10 cellular contexts compared by ENCODE assay signal in the genomic region with DNA sequence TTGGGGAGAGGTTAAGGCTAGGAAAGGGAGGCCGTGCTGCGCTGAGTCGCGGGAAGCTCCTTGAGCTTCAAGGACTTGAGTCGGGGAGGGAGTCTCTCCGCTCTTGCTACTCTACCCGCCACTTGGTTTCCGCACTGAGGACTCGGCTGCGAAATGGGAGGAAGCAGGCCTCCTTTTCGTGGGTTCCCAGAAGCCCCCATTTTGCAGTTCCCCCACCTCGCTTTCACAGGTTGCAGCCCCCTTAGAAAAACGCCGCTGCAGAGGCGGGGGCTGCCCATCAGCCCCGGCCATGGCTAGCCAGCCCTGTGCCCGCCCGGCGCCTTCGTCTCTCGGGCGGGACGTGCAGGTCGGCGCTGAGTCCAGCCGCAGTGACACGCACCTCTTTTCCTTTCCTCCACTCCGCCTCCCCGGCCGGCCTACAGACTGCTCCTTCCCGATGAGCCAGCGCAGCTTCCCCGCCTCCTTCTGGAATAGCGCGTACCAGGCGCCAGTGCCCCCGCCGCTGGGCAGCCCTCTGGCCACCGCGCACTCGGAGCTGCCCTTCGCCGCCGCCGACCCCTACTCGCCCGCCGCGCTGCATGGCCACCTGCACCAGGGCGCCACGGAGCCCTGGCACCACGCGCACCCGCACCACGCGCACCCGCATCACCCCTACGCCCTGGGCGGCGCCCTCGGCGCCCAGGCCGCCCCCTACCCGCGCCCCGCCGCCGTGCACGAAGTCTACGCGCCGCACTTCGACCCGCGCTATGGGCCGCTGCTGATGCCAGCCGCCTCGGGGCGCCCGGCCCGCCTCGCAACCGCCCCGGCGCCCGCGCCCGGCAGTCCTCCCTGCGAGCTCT. TPM values are rescaled to one million over a fixed set of nuclear protein-coding genes. Genes with fewer than 3 reads are reported as not detected.
DNase-seq lines count a peak whose midpoint lies in the region; ATAC-seq and TF ChIP-seq lines count a peak whose summit lies in the region.
"Had no signal": no experiment of that assay in that cellular context is flagged by ENCODE, and none has a peak within 500 bp of the region (broad histone marks: within the 10 kb centered on the region; RNA-seq: fewer than 3 reads in every experiment).

No MANE protein-coding gene starts in this region.

- POLR2A ChIA-PET in activated CD4-positive, alpha-beta T cell treated with anti-CD3 and anti-CD28 coated beads for 36 hours (lab: Charles Lee) = no interaction called here

- intact Hi-C loops in activated CD4-positive, alpha-beta T cell treated with anti-CD3 and anti-CD28 coated beads for 36 hours (cut with DNase I, micrococcal nuclease) = no loop called here
- intact Hi-C loops in mammary epithelial cell (cut with micrococcal nuclease) (no loop called here), testis (cut with DNase I; ENCODE audit: low total_unique reads) (no loop called here)

- no TSS peak for BruUV-seq in mammary epithelial cell (replicated peaks; lab: Mats Ljungman, UMichigan)

- no peaks in the 10 kb centered on the region for H3K9me3 Mint-ChIP-seq in activated CD4-positive, alpha-beta T cell treated with anti-CD3 and anti-CD28 coated beads for 36 hours (ENCODE audit: low read depth)
- H3K9me3 Mint-ChIP-seq: activated T-helper 1 cell treated with anti-CD3 and anti-CD28 coated beads, Interleukin-12 subunit alpha, Interleukin-12 subunit beta, Interleukin-2, Interleukin-4 antibody, amounts not matched to agents 30 ng/mL and 10 ng/mL and 1 ng/mL, durations not matched to agents 14 hours and 24 hours and 36 hours had no signal

- peaks cover 81% of the 10 kb centered on the region for H3K27me3 Mint-ChIP-seq in activated CD4-positive, alpha-beta T cell treated with anti-CD3 and anti-CD28 coated beads for 36 hours

- no peaks in the 10 kb centered on the region for H3K36me3 ChIP-seq in mammary epithelial cell (ENCODE audit: insufficient read depth, low read length)
- H3K36me3 ChIP-seq in testis (ENCODE audit: low read depth, missing control alignments) = no peaks in the 10 kb centered on the region
- H3K36me3 ChIP-seq: BE2C had no signal

- peak; percentile 10 for DNase-seq in activated CD4-positive, alpha-beta T cell treated with anti-CD3 and anti-CD28 coated beads for 36 hours
- DNase-seq in activated CD4-positive, alpha-beta T cell treated with anti-CD3 and anti-CD28 coated beads for 4 hours = no peak
- peak; percentile 27 for DNase-seq in mammary epithelial cell
- DNase-seq in left kidney (ENCODE audit: low read depth, low spot score) = peak; percentile 68
- peak; percentile 35 for DNase-seq in testis
- no peak for DNase-seq in GM10266 (ENCODE audit: extremely low spot score)
- DNase-seq: BE2C had no signal

- WGBS in mammary epithelial cell (ENCODE audit: low coverage, missing lambda C conversion rate) = 32% methylated on average over 10 of the region's 89 CpGs
- WGBS in testis, 2 donors = 1 to 3% methylated on average over 23 to 68 of the region's 89 CpGs

- TF ChIP-seq CTCF in mammary epithelial cell (conservative IDR thresholded peaks at IDR 0.05 in 1 of 2, IDR thresholded peaks at IDR 0.05 in 1 of 2; ENCODE audit: extremely low read depth in 1 of 2, insufficient read depth in 1 of 2, low read depth in 1 of 2, low read length in 2 of 2) (no peak), testis (IDR thresholded peaks at IDR 0.05) (no peak), GM10266 (IDR thresholded peaks at IDR 0.05; ENCODE audit: control insufficient read depth, insufficient read depth, low read depth, missing control alignments) (no peak)

- no peak overlapping the region for H3K4me3 Mint-ChIP-seq in activated CD4-positive, alpha-beta T cell treated with anti-CD3 and anti-CD28 coated beads for 36 hours
- H3K4me3 Mint-ChIP-seq: activated T-helper 1 cell treated with anti-CD3 and anti-CD28 coated beads, Interleukin-12 subunit alpha, Interleukin-12 subunit beta, Interleukin-2, Interleukin-4 antibody, amounts not matched to agents 30 ng/mL and 10 ng/mL and 1 ng/mL, durations not matched to agents 14 hours and 24 hours and 36 hours had no signal

- H3K9me3 ChIP-seq in mammary epithelial cell (replicated peaks; ENCODE audit: insufficient read depth, low read length) (no peaks in the 10 kb centered on the region), testis (no peaks in the 10 kb centered on the region)
- H3K9me3 ChIP-seq: BE2C had no signal

- peak; percentile 42 for ATAC-seq in activated CD4-positive, alpha-beta T cell treated with anti-CD3 and anti-CD28 coated beads for 36 hours
- ATAC-seq in GM21526 (IDR thresholded peaks at IDR 0.05; ENCODE audit: low FRiP score, unreplicated experiment) (no peak), HG03175 (IDR thresholded peaks at IDR 0.05; ENCODE audit: unreplicated experiment) (no peak)

- no peaks in the 10 kb centered on the region for H4K20me1 ChIP-seq in mammary epithelial cell (ENCODE audit: insufficient read depth, low read length)

- H3K4me1 ChIP-seq in mammary epithelial cell (ENCODE audit: insufficient read depth, low read length) = peaks cover 14% of the 10 kb centered on the region
- peaks cover 5% of the 10 kb centered on the region for H3K4me1 ChIP-seq in testis
- H3K4me1 ChIP-seq: BE2C had no signal

- peak overlapping the region; percentile 46 for H2AFZ ChIP-seq in mammary epithelial cell (ENCODE audit: low read depth, low read length)

- no peak overlapping the region for H3K27ac Mint-ChIP-seq in activated CD4-positive, alpha-beta T cell treated with anti-CD3 and anti-CD28 coated beads for 36 hours
- H3K27ac Mint-ChIP-seq: activated T-helper 1 cell treated with anti-CD3 and anti-CD28 coated beads, Interleukin-12 subunit alpha, Interleukin-12 subunit beta, Interleukin-2, Interleukin-4 antibody, amounts not matched to agents 30 ng/mL and 10 ng/mL and 1 ng/mL, durations not matched to agents 14 hours and 24 hours and 36 hours had no signal

- no peak overlapping the region for H3K9ac ChIP-seq in mammary epithelial cell (ENCODE audit: insufficient read depth, low read length)

- no peaks in the 10 kb centered on the region for H3K79me2 ChIP-seq in mammary epithelial cell (ENCODE audit: insufficient read depth, low read length)

- H3K36me3 Mint-ChIP-seq in activated CD4-positive, alpha-beta T cell treated with anti-CD3 and anti-CD28 coated beads for 36 hours (ENCODE audit: low read depth) = no peaks in the 10 kb centered on the region

- dilution Hi-C loops in mammary epithelial cell (cut with HindIII; ENCODE audit: low sequenced_read_pairs) = no loop called here

- H3K27ac ChIP-seq in mammary epithelial cell (ENCODE audit: insufficient read depth, low read depth, low read length) (no peak overlapping the region), testis (no peak overlapping the region)

- H3K27me3 ChIP-seq in mammary epithelial cell (ENCODE audit: insufficient read depth, low read length) (peaks cover 82% of the 10 kb centered on the region), testis (no peaks in the 10 kb centered on the region)

- CTCF ChIA-PET in activated CD4-positive, alpha-beta T cell treated with anti-CD3 and anti-CD28 coated beads for 36 hours (lab: Charles Lee) = no interaction called here
- CTCF ChIA-PET in mammary epithelial cell (lab: Charles Lee; ENCODE audit: low non-redundant PET) = no interaction called here

- peak overlapping the region; percentile 58 for H3K4me2 ChIP-seq in mammary epithelial cell (ENCODE audit: insufficient read depth, low read depth, low read length)

- no peak for TF ChIP-seq POLR2A in testis (IDR thresholded peaks at IDR 0.05)

- H3K4me3 ChIP-seq in mammary epithelial cell (replicated peaks in 1 of 3; ENCODE audit: insufficient read depth in 1 of 3, low read depth in 2 of 3, low read length in 3 of 3) (peak overlapping the region in 1 of 3 experiments; percentile 12), testis (peak overlapping the region; percentile 15 to 36)

- in situ Hi-C loops in mammary epithelial cell (cut with MboI; ENCODE audit: low sequenced_read_pairs in 2 of 2) = no loop called here

- H3K4me1 Mint-ChIP-seq in activated CD4-positive, alpha-beta T cell treated with anti-CD3 and anti-CD28 coated beads for 36 hours = no peaks in the 10 kb centered on the region

RNA-seq across cellular contexts. Expression of gene VGLL2, which starts 5.0 kb away (rescaled TPM):
- total RNA-seq in activated CD4-positive, alpha-beta T cell treated with anti-CD3 and anti-CD28 coated beads for 36 hours = not detected
- total RNA-seq in mammary epithelial cell = not detected
- polyA plus RNA-seq in mammary epithelial cell = not detected
- polyA minus RNA-seq in mammary epithelial cell = not detected
- total RNA-seq in testis = 1 to 10 TPM; 1.7 TPM
- polyA plus RNA-seq in testis (ENCODE audit: insufficient read depth, low read depth, low replicate concordance) = 1.7 TPM
- total RNA-seq: activated T-helper 1 cell treated with anti-CD3 and anti-CD28 coated beads, Interleukin-12 subunit alpha, Interleukin-12 subunit beta, Interleukin-2, Interleukin-4 antibody, amounts not matched to agents 30 ng/mL and 10 ng/mL and 1 ng/mL, durations not matched to agents 14 hours and 24 hours and 36 hours had no signal

Comparison
In these comparisons a context has a peak if more than half of its experiments do, and no peak if none do; other contexts are left out.
1. DNase-seq: peak in activated CD4-positive, alpha-beta T cell treated with anti-CD3 and anti-CD28 coated beads for 36 hours (single experiment), mammary epithelial cell (single experiment), left kidney (single experiment) and testis (single experiment); none in activated CD4-positive, alpha-beta T cell treated with anti-CD3 and anti-CD28 coated beads for 4 hours (0 of 2) and GM10266 (single experiment).